Comparison of ENCODE assay signal across 8 cellular contexts in genomic region chr19:35013047-35013819, GRCh38. TPM values are rescaled to one million over a fixed set of nuclear protein-coding genes. Genes with fewer than 3 reads are reported as not detected.
DNase-seq lines count a peak whose midpoint lies in the region; ATAC-seq and TF ChIP-seq lines count a peak whose summit lies in the region.

No MANE protein-coding gene starts in this region.

- H3K27ac ChIP-seq in effector memory CD4-positive, alpha-beta T cell (ENCODE audit: insufficient read depth, low read length, poor library complexity, severe bottlenecking) = peak overlapping the region; percentile 66

- peaks cover 55% of the 10 kb centered on the region for H3K4me1 ChIP-seq in effector memory CD4-positive, alpha-beta T cell (ENCODE audit: control insufficient read depth, insufficient read depth, low read length, poor library complexity, severe bottlenecking)

- no peak for ATAC-seq in GM19467 (IDR thresholded peaks at IDR 0.05; ENCODE audit: unreplicated experiment)

- H3K4me3 ChIP-seq in effector memory CD4-positive, alpha-beta T cell (ENCODE audit: insufficient read depth, low read depth, low read length, poor library complexity, severe bottlenecking) = peak overlapping the region; percentile 24

- peaks cover 56% of the 10 kb centered on the region for H3K36me3 ChIP-seq in effector memory CD4-positive, alpha-beta T cell (ENCODE audit: control insufficient read depth, insufficient read depth, low read length)

- H3K9me3 ChIP-seq in effector memory CD4-positive, alpha-beta T cell (ENCODE audit: control insufficient read depth, low read length) = no peaks in the 10 kb centered on the region

- in situ Hi-C loops in GM13976 (cut with MboI; ENCODE audit: low sequenced_read_pairs, unreplicated experiment) = no loop called here

- no peaks in the 10 kb centered on the region for H3K27me3 ChIP-seq in effector memory CD4-positive, alpha-beta T cell (replicated peaks; ENCODE audit: control insufficient read depth, insufficient read depth, low read length, poor library complexity, severe bottlenecking)

- peak; percentile 92 for DNase-seq in GM13976 (ENCODE audit: low spot score)
- DNase-seq in NCI-H2196 (lab: John Stamatoyannopoulos, UW; ENCODE audit: unreplicated experiment) = peak; percentile 70
- DNase-seq in activated CD8-positive, alpha-beta memory T cell treated with anti-CD3 and anti-CD28 coated beads for 24 hours = peak; percentile 97
- peak; percentile 73 to 75 (median 73) for DNase-seq in effector memory CD4-positive, alpha-beta T cell
- DNase-seq in mucosa of gallbladder (ENCODE audit: low spot score) = peak; percentile 70
- DNase-seq in stimulated activated CD8-positive, alpha-beta memory T cell treated with anti-CD3 and anti-CD28 coated beads, Interleukin-7, amount 100 ng/mL, for 48 hours (ENCODE audit: extremely low read depth in 1 of 2, low read depth in 1 of 2) = peak; percentile 53 to 66
- DNase-seq in HPDE6-E6E7 (ENCODE audit: extremely low spot score) = no peak

- peak; percentile 83 for TF ChIP-seq CTCF in GM13976 (IDR thresholded peaks at IDR 0.05; ENCODE audit: borderline replicate concordance, control extremely low read depth, extremely low read depth, insufficient read depth, missing control alignments)

RNA-seq across cellular contexts. Expression of gene GRAMD1A, which starts 13.1 kb away (rescaled TPM):
- total RNA-seq in mucosa of gallbladder = 31.7 TPM

RNA-seq across cellular contexts. Expression of gene SCN1B, which starts 17.0 kb away (rescaled TPM):
- 4.8 TPM for total RNA-seq in mucosa of gallbladder

RNA-seq across cellular contexts. Expression of gene HPN, which starts 28.3 kb away (rescaled TPM):
- 21.4 TPM for total RNA-seq in mucosa of gallbladder

RNA-seq across cellular contexts. Expression of gene ZNF792, which starts 49.2 kb away (rescaled TPM):
- 8.9 TPM for total RNA-seq in mucosa of gallbladder
